ENCODE assay signal across 9 cellular contexts in genomic region chr3:187139895-187140253, GRCh38. TPM values are rescaled to one million over a fixed set of nuclear protein-coding genes. Genes with fewer than 3 reads are reported as not detected.
DNase-seq lines count a peak whose midpoint lies in the region; ATAC-seq and TF ChIP-seq lines count a peak whose summit lies in the region.
"Had no signal": no experiment of that assay in that cellular context is flagged by ENCODE, and none has a peak within 500 bp of the region (broad histone marks: within the 10 kb centered on the region; RNA-seq: fewer than 3 reads in every experiment).

No MANE protein-coding gene starts in this region.

- H3K9ac ChIP-seq in mesenchymal stem cell (ENCODE audit: low read length) = peak overlapping the region; percentile 89

- no peak overlapping the region for H2AK5ac ChIP-seq in mesenchymal stem cell (ENCODE audit: low read length, severe bottlenecking)

- peak overlapping the region in 3 of 10 donors; percentile 23 to 73 (median 71) for H3K27ac ChIP-seq in heart right ventricle
- H3K27ac ChIP-seq in mesenchymal stem cell (ENCODE audit: low read length, poor library complexity, severe bottlenecking) = no peak overlapping the region
- peak overlapping the region in 1 of 4 donors; percentile 75 for H3K27ac ChIP-seq in upper lobe of left lung

- no peak overlapping the region for H2BK15ac ChIP-seq in mesenchymal stem cell (ENCODE audit: low read depth, poor library complexity, severe bottlenecking)

- no peak overlapping the region for H3K14ac ChIP-seq in mesenchymal stem cell (ENCODE audit: low read length in 2 of 2)

- no peak overlapping the region for H2BK12ac ChIP-seq in mesenchymal stem cell (ENCODE audit: low read length in 2 of 2)

- in situ Hi-C loops in astrocyte of the cerebellum (cut with HindIII; ENCODE audit: low sequenced_read_pairs) = no loop called here

- no peak for ATAC-seq in heart right ventricle
- ATAC-seq in left cardiac atrium = no peak
- ATAC-seq in upper lobe of left lung (ENCODE audit: low FRiP score in 2 of 2) = no peak
- ATAC-seq in omental fat pad (ENCODE audit: low FRiP score) = no peak

- peaks cover 6% of the 10 kb centered on the region for H3K79me1 ChIP-seq in mesenchymal stem cell (replicated peaks; ENCODE audit: low read length, poor library complexity, severe bottlenecking)

- DNase-seq in heart right ventricle (no peak), left cardiac atrium (no peak), astrocyte of the cerebellum (ENCODE audit: low read depth) (no peak), mesenchymal stem cell (no peak), upper lobe of left lung (no peak), NCI-H774 (lab: John Stamatoyannopoulos, UW) (no peak), NCI-H526 (lab: John Stamatoyannopoulos, UW) (no peak), omental fat pad (ENCODE audit: low spot score) (no peak)

- TF ChIP-seq CTCF in heart right ventricle (IDR thresholded peaks at IDR 0.05) (peak in 4 of 9 donors; percentile 4 to 39 (median 26)), astrocyte of the cerebellum (IDR thresholded peaks at IDR 0.05; ENCODE audit: low read depth, low read length, missing control alignments) (no peak), upper lobe of left lung (IDR thresholded peaks at IDR 0.05) (no peak), omental fat pad (IDR thresholded peaks at IDR 0.05) (no peak)

- no peak overlapping the region for H4K8ac ChIP-seq in mesenchymal stem cell (ENCODE audit: low read length)

- H3K4me1 ChIP-seq in heart right ventricle (peaks cover 0 to 18% (median 6%) of the 10 kb centered on the region in 9 donors), mesenchymal stem cell (ENCODE audit: control insufficient read depth, insufficient read depth, low read depth, low read length) (peaks cover 6% of the 10 kb centered on the region), upper lobe of left lung (peaks cover 3 to 15% (median 6%) of the 10 kb centered on the region in 4 donors)

- H2BK120ac ChIP-seq in mesenchymal stem cell (ENCODE audit: low read depth, low read length) = no peak overlapping the region

- WGBS in heart right ventricle, 2 donors = 26 to 28% methylated on average over 3 of the region's 3 CpGs
- WGBS in mesenchymal stem cell = 15% methylated on average over 1 of the region's 3 CpGs
- 26 to 29% methylated on average over 3 of the region's 3 CpGs for WGBS in upper lobe of left lung, 2 donors

- H2AFZ ChIP-seq in mesenchymal stem cell (ENCODE audit: low read depth, low read length) = no peak overlapping the region

- no peak for TF ChIP-seq POLR2A in upper lobe of left lung (IDR thresholded peaks at IDR 0.05)

- no peaks in the 10 kb centered on the region for H3K27me3 ChIP-seq in heart right ventricle
- peaks cover 0 to 3% of the 10 kb centered on the region in 2 experiments for H3K27me3 ChIP-seq in mesenchymal stem cell (ENCODE audit: control insufficient read depth in 1 of 2, insufficient read depth in 1 of 2, low read length in 2 of 2)
- no peaks in the 10 kb centered on the region for H3K27me3 ChIP-seq in upper lobe of left lung

- H3K9me3 ChIP-seq in heart right ventricle (peaks cover 0 to 9% (median 0%) of the 10 kb centered on the region in 11 donors), mesenchymal stem cell (ENCODE audit: control insufficient read depth, low read length) (no peaks in the 10 kb centered on the region), upper lobe of left lung (peaks cover 0 to 1% (median 0%) of the 10 kb centered on the region in 4 donors)

- peak overlapping the region; percentile 95 for H3K4me2 ChIP-seq in mesenchymal stem cell (ENCODE audit: low read length, poor library complexity, severe bottlenecking)

- no peak overlapping the region for H4K91ac ChIP-seq in mesenchymal stem cell (ENCODE audit: low read length)

- TF ChIP-seq EP300 in upper lobe of left lung (IDR thresholded peaks at IDR 0.05) = no peak

- no peak overlapping the region for H3K18ac ChIP-seq in mesenchymal stem cell (ENCODE audit: low read depth in 1 of 2, low read length in 2 of 2)

- H3K36me3 ChIP-seq in heart right ventricle (no peaks in the 10 kb centered on the region), mesenchymal stem cell (ENCODE audit: control insufficient read depth in 1 of 2, insufficient read depth in 2 of 2, low read depth in 1 of 2, low read length in 2 of 2) (no peaks in the 10 kb centered on the region), upper lobe of left lung (no peaks in the 10 kb centered on the region)

- no peak overlapping the region for H3K23ac ChIP-seq in mesenchymal stem cell (ENCODE audit: low read length in 2 of 2)

- H3K4ac ChIP-seq in mesenchymal stem cell (ENCODE audit: low read depth in 1 of 2, low read length in 2 of 2) = no peak overlapping the region

- H3K4me3 ChIP-seq in heart right ventricle (peak overlapping the region in 9 of 10 donors; percentile 40 to 68 (median 63)), astrocyte of the cerebellum (ENCODE audit: low read depth, low read length) (peak overlapping the region; percentile 62), mesenchymal stem cell (ENCODE audit: insufficient read depth in 1 of 2, low read depth in 1 of 2, low read length in 2 of 2) (peak overlapping the region in 1 of 2 experiments; percentile 83), upper lobe of left lung (peak overlapping the region in 3 of 4 donors; percentile 47 to 54 (median 50))

- intact Hi-C loops in heart right ventricle (cut with DNase I) = loop anchor here in 1 of 10 donors (10.0 kb wide), 1 partner anchor 495 kb away; the partner anchor contains the start of gene FETUB
- intact Hi-C loops in left cardiac atrium (cut with DNase I) = no loop called here

- no peak overlapping the region for H2BK5ac ChIP-seq in mesenchymal stem cell (ENCODE audit: low read depth, low read length, poor library complexity, severe bottlenecking)

RNA-seq across cellular contexts. Expression of gene RPL39L, which starts 0.6 kb away (rescaled TPM):
- total RNA-seq in heart right ventricle (1 to 10 TPM; 3.5 to 7.4 (median 5.6) TPM), left cardiac atrium (1 to 10 TPM; 8.2 to 9.0 TPM), upper lobe of left lung (1 to 10 TPM; 1.6 to 8.2 (median 4.8) TPM), omental fat pad (10 to 100 TPM in 2 of 4 donors, 1 to 10 TPM in 2; 2.0 to 11.6 (median 8.2) TPM)
- 10 to 100 TPM in 1 of 2 donors, under 1 TPM in 1; 0.44 to 17.8 TPM for polyA plus RNA-seq in heart right ventricle
- 14.9 TPM for polyA plus RNA-seq in mesenchymal stem cell (2013, experiment 1 of 2)
- polyA plus RNA-seq in mesenchymal stem cell (2013, experiment 2 of 2) = 16.4 TPM

RNA-seq across cellular contexts. Expression of gene RTP1, which starts 57.4 kb away (rescaled TPM):
- under 1 TPM in 1 of 10 donors, not detected in 9; 0.11 TPM for total RNA-seq in heart right ventricle
- not detected for polyA plus RNA-seq in heart right ventricle
- not detected for total RNA-seq in left cardiac atrium
- polyA plus RNA-seq in mesenchymal stem cell (2013, experiment 1 of 2) = not detected
- not detected for polyA plus RNA-seq in mesenchymal stem cell (2013, experiment 2 of 2)
- total RNA-seq in upper lobe of left lung = under 1 TPM in 1 of 6 donors, not detected in 5; 0.17 TPM
- total RNA-seq in omental fat pad = not detected
- total RNA-seq: occipital lobe had no signal
